ENCODE assay signal across 8 cellular contexts in genomic region chr5:64768358-64769312, GRCh38. TPM values are rescaled to one million over a fixed set of nuclear protein-coding genes. Genes with fewer than 3 reads are reported as not detected.
DNase-seq lines count a peak whose midpoint lies in the region; ATAC-seq and TF ChIP-seq lines count a peak whose summit lies in the region.

CWC27 (plus strand) TSS chr5:64768930; CDS start chr5:64769147, 217 bp downstream.
SREK1IP1 (minus strand) TSS chr5:64768691; CDS start chr5:64768517, 174 bp downstream.

- TF ChIP-seq CTCF in C4-2B (conservative IDR thresholded peaks at IDR 0.05) = no peak
- no peak for TF ChIP-seq CTCF in liver (IDR thresholded peaks at IDR 0.05; ENCODE audit: low read depth, low read length, missing input control)

- H3K4me3 ChIP-seq in liver (ENCODE audit: low read depth in 1 of 3, low read length in 3 of 3) = peak within 1 kb of the TSS; percentile 76 to 89 (median 87)

- H3K9ac ChIP-seq in liver (ENCODE audit: low read depth in 1 of 2, low read length in 2 of 2) = peak within 1 kb of the TSS; percentile 95 to 100

- no peaks in the 10 kb centered on the region for H3K9me3 ChIP-seq in liver (ENCODE audit: control insufficient read depth in 4 of 4, low read length in 3 of 4)

- under 1% methylated on average over 48 of the region's 48 CpGs for WGBS in liver

- peaks cover 0 to 3% (median 1%) of the 10 kb centered on the region in 4 donors for H3K36me3 ChIP-seq in liver (ENCODE audit: control insufficient read depth in 4 of 4, insufficient read depth in 3 of 4, low read depth in 1 of 4, low read length in 3 of 4)

- H3K4me1 ChIP-seq in liver (ENCODE audit: control insufficient read depth in 4 of 4, insufficient read depth in 4 of 4, low read length in 3 of 4) = peaks cover 5 to 33% (median 31%) of the 10 kb centered on the region in 4 donors

- TF ChIP-seq RAD21 in liver (IDR thresholded peaks at IDR 0.05) = peak; percentile 14 to 32

- peak; percentile 96 for ATAC-seq in GM19328 (IDR thresholded peaks at IDR 0.05; ENCODE audit: unreplicated experiment)
- peak; percentile 96 for ATAC-seq in HG03520 (IDR thresholded peaks at IDR 0.05; ENCODE audit: unreplicated experiment)

- peak; percentile 97 for DNase-seq in NCI-H69 (lab: John Stamatoyannopoulos, UW)
- DNase-seq in activated CD4-positive, alpha-beta T cell treated with anti-CD3 and anti-CD28 coated beads, Interleukin-2, amount 50 U/mL, for 4 hours = peak; percentile 71 to 74
- DNase-seq in dermis microvascular lymphatic vessel endothelial cell (ENCODE audit: low read depth in 2 of 2) = peak; percentile 86 to 94
- DNase-seq in stimulated activated CD4-positive, alpha-beta T cell treated with anti-CD3 and anti-CD28 coated beads, Interleukin-4, amount 100 ng/mL, for 24 hours = peak; percentile 85

- H3K27me3 ChIP-seq in liver (ENCODE audit: control insufficient read depth in 4 of 4, insufficient read depth in 4 of 4, low read length in 3 of 4) = no peaks in the 10 kb centered on the region

- H3K27ac ChIP-seq in C4-2B = peak within 1 kb of the TSS; percentile 80
- peak within 1 kb of the TSS; percentile 68 to 90 for H3K27ac ChIP-seq in liver (ENCODE audit: low read depth in 1 of 2, low read length in 2 of 2)

TF ChIP-seq in liver, 16 proteins besides CTCF, POLR2A, EP300 and RAD21:
- TF ChIP-seq EGR1 (IDR thresholded peaks at IDR 0.05; ENCODE audit: low read depth in 2 of 2) = peak in 1 of 2 donors; percentile 74
- TF ChIP-seq MAX (IDR thresholded peaks at IDR 0.05) = peak; percentile 94
- peak in 1 of 2 donors; percentile 2 for TF ChIP-seq RXRA (IDR thresholded peaks at IDR 0.05)
- peak; percentile 41 for TF ChIP-seq SP1 (IDR thresholded peaks at IDR 0.05)
- peak; percentile 80 for TF ChIP-seq ZBTB33 (IDR thresholded peaks at IDR 0.05)
- TF ChIP-seq FOXA1 (IDR thresholded peaks at IDR 0.05) = no peak
- peak; percentile 5 to 54 for TF ChIP-seq JUND (IDR thresholded peaks at IDR 0.05)
- peak; percentile 64 to 85 for TF ChIP-seq GABPA (IDR thresholded peaks at IDR 0.05 in 1 of 2, conservative IDR thresholded peaks at IDR 0.05 in 1 of 2)
- peak; percentile 86 for TF ChIP-seq TAF1 (conservative IDR thresholded peaks at IDR 0.05)
- no peak for TF ChIP-seq FOXA2 (IDR thresholded peaks at IDR 0.05)
- TF ChIP-seq ATF3 (IDR thresholded peaks at IDR 0.05) = peak; percentile 24
- no peak for TF ChIP-seq NR2F2 (IDR thresholded peaks at IDR 0.05)
- peak; percentile 98 for TF ChIP-seq YY1 (IDR thresholded peaks at IDR 0.05)
- TF ChIP-seq HNF4A (conservative IDR thresholded peaks at IDR 0.05) = peak in 1 of 2 donors; percentile 2
- peak; percentile 49 for TF ChIP-seq REST (IDR thresholded peaks at IDR 0.05)
- no peak for TF ChIP-seq HNF4G (IDR thresholded peaks at IDR 0.05)
TF ChIP-seq in liver: peak in this region for 12.

RNA-seq across cellular contexts. Expression of gene CWC27, which starts in this region (rescaled TPM):
- 6.6 and 8.5 TPM in 2 replicates for total RNA-seq in dermis microvascular lymphatic vessel endothelial cell
- total RNA-seq in liver = 1 to 10 TPM; 5.4 to 6.7 TPM
- polyA plus RNA-seq in liver = 1 to 10 TPM; 3.9 to 9.8 TPM

RNA-seq across cellular contexts. Expression of gene SREK1IP1, which starts in this region (rescaled TPM):
- total RNA-seq in dermis microvascular lymphatic vessel endothelial cell = 13.5 and 13.6 TPM in 2 replicates
- 1 to 10 TPM; 6.9 to 8.7 TPM for total RNA-seq in liver
- polyA plus RNA-seq in liver = 10 to 100 TPM in 1 of 2 donors, 1 to 10 TPM in 1; 2.9 to 22.0 TPM

Comparison
In these comparisons a context has a peak if more than half of its experiments do, and no peak if none do; other contexts are left out.
1. Peak in every context shown above with its lines: DNase-seq, ATAC-seq, H3K4me3 ChIP-seq and H3K27ac ChIP-seq.